ENCODE assay signal across 26 cellular contexts in the genomic region with DNA sequence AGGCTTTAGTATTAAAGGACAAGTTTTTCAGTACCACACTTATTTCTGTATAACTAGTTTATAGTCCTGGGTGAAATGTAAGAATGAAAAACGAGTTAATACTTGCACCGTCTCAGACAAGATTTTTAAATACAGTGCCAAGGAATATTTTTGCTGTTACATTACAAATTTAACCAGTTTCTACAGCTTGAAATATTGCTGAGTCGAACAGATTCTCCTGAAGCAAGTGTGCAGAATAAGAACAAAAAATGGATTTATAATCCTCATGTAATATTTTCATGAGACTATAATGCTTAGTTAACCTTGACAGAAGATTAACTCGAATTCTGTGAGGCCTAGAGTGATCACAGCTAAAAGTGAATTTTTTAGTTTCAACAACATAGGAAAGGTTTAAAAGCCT.
"Had no signal": no experiment of that assay in that cellular context is flagged by ENCODE, and none has a peak within 500 bp of the region (broad histone marks: within the 10 kb centered on the region; RNA-seq: fewer than 3 reads in every experiment).

No MANE protein-coding gene starts in this region.

- H3K4me1 ChIP-seq: parathyroid adenoma had no signal

- H3K36me3 ChIP-seq: esophagus muscularis mucosa, transverse colon, uterus, WERI-Rb-1 had no signal

- H3K9me3 ChIP-seq: body of pancreas, esophagus muscularis mucosa, transverse colon, uterus had no signal

- H3K79me2 ChIP-seq: parathyroid adenoma had no signal

- H3K27ac Mint-ChIP-seq: activated CD4-positive, alpha-beta T cell treated with anti-CD3 and anti-CD28 coated beads, Interleukin-2, amount 10 ng/mL, durations not matched to agents 7 days and 5 days; activated CD8-positive, alpha-beta memory T cell treated with anti-CD3 and anti-CD28 coated beads, Interleukin-2, amount 10 ng/mL, durations not matched to agents 7 days and 5 days; activated CD8-positive, alpha-beta T cell treated with anti-CD3 and anti-CD28 coated beads for 36 hours; memory B cell; nephron; stimulated activated naive B cell treated with anti-CD40 and anti-IgM and Interleukin-4, amounts not matched to agents 10 μg/mL and 1 μg/mL and 100 μg/mL, for 72 hours had no signal

- H3K4me3 ChIP-seq: body of pancreas, esophagus muscularis mucosa, skin epidermis, transverse colon, uterus had no signal

- H3K36me3 Mint-ChIP-seq: memory B cell; stimulated activated naive B cell treated with anti-CD40 and anti-IgM and Interleukin-4, amounts not matched to agents 10 μg/mL and 1 μg/mL and 100 μg/mL, for 72 hours had no signal

- H3K4me3 Mint-ChIP-seq: activated CD4-positive, alpha-beta T cell treated with anti-CD3 and anti-CD28 coated beads, Interleukin-2, amount 10 ng/mL, durations not matched to agents 7 days and 5 days; central memory CD8-positive, alpha-beta T cell; memory B cell had no signal

- ATAC-seq: activated CD8-positive, alpha-beta memory T cell treated with anti-CD3 and anti-CD28 coated beads, Interleukin-2, amount 10 ng/mL, durations not matched to agents 7 days and 5 days; activated CD8-positive, alpha-beta T cell treated with anti-CD3 and anti-CD28 coated beads for 36 hours; body of pancreas; left cardiac atrium; right cardiac atrium; stimulated activated naive B cell treated with anti-CD40 and anti-IgM and Interleukin-4, amounts not matched to agents 10 μg/mL and 1 μg/mL and 100 μg/mL, for 72 hours had no signal

- H3K9me3 Mint-ChIP-seq: activated CD4-positive, alpha-beta T cell treated with anti-CD3 and anti-CD28 coated beads, Interleukin-2, amount 10 ng/mL, durations not matched to agents 7 days and 5 days; activated CD8-positive, alpha-beta T cell treated with anti-CD3 and anti-CD28 coated beads for 36 hours; central memory CD8-positive, alpha-beta T cell; memory B cell; nephron; stimulated activated naive B cell treated with anti-CD40 and anti-IgM and Interleukin-4, amounts not matched to agents 10 μg/mL and 1 μg/mL and 100 μg/mL, for 72 hours had no signal

- H3K9ac ChIP-seq: parathyroid adenoma had no signal

- H3K27me3 ChIP-seq: body of pancreas had no signal

- DNase-seq: activated CD4-positive, alpha-beta T cell treated with anti-CD3 and anti-CD28 coated beads, Interleukin-2, amount 10 ng/mL, durations not matched to agents 7 days and 5 days; activated CD4-positive, CD25-positive, alpha-beta regulatory T cell treated with anti-CD3 and anti-CD28 coated beads, Interleukin-2, amount 50 U/mL, for 72 hours; activated CD8-positive, alpha-beta memory T cell treated with anti-CD3 and anti-CD28 coated beads, Interleukin-2, amount 10 ng/mL, durations not matched to agents 7 days and 5 days; activated CD8-positive, alpha-beta T cell treated with anti-CD3 and anti-CD28 coated beads for 36 hours; activated gamma-delta T cell; activated naive CD4-positive, alpha-beta T cell treated with anti-CD3 and anti-CD28 coated beads, Interleukin-2, amount 50 U/mL, for 16 hours; activated T-cell treated with anti-CD3 and anti-CD28 coated beads for 4 hours; anterior cingulate cortex; body of pancreas; effector memory CD4-positive, alpha-beta T cell; glutamatergic neuron; hypothalamus; left cardiac atrium; nucleus accumbens; right cardiac atrium; stimulated activated CD4-positive, alpha-beta T cell treated with anti-CD3 and anti-CD28 coated beads, Interleukin-2, amount 100 ng/mL, for 24 hours; stimulated activated naive B cell treated with anti-CD40 and anti-IgM and Interleukin-4, amounts not matched to agents 10 μg/mL and 1 μg/mL and 100 μg/mL, for 72 hours; transverse colon; uterus; WERI-Rb-1 had no signal

- H3K27me3 Mint-ChIP-seq: memory B cell had no signal

- H3K27ac ChIP-seq: body of pancreas, esophagus muscularis mucosa, parathyroid adenoma, skin epidermis, transverse colon, uterus, WERI-Rb-1 had no signal
